ENCODE assay signal across 13 cellular contexts in genomic region chr10:7856685-7857084, GRCh38.
"Had no signal": no experiment of that assay in that cellular context is flagged by ENCODE, and none has a peak within 500 bp of the region (broad histone marks: within the 10 kb centered on the region; RNA-seq: fewer than 3 reads in every experiment).

No MANE protein-coding gene starts in this region.

- H3K4me3 Mint-ChIP-seq: activated CD4-positive, alpha-beta T cell treated with anti-CD3 and anti-CD28 coated beads for 36 hours; activated CD8-positive, alpha-beta T cell treated with anti-CD3 and anti-CD28 coated beads, Interleukin-2, amount 10 ng/mL, durations not matched to agents 7 days and 5 days; activated naive CD8-positive, alpha-beta T cell treated with anti-CD3 and anti-CD28 coated beads, Interleukin-2, amount 50 U/mL, for 24 hours; nephron progenitor cell; T-cell had no signal

- H3K27me3 ChIP-seq: ascending aorta, thyroid gland had no signal

- ATAC-seq: activated CD4-positive, alpha-beta T cell treated with anti-CD3 and anti-CD28 coated beads for 36 hours; activated CD8-positive, alpha-beta T cell treated with anti-CD3 and anti-CD28 coated beads, Interleukin-2, amount 10 ng/mL, durations not matched to agents 7 days and 5 days; activated naive CD8-positive, alpha-beta T cell treated with anti-CD3 and anti-CD28 coated beads, Interleukin-2, amount 50 U/mL, for 24 hours; left colon; T-cell had no signal

- H3K36me3 ChIP-seq: ascending aorta, thyroid gland had no signal

- H3K27ac ChIP-seq: ascending aorta, thyroid gland, VCaP had no signal

- DNase-seq: activated CD4-positive, alpha-beta T cell treated with anti-CD3 and anti-CD28 coated beads for 36 hours; activated CD8-positive, alpha-beta memory T cell treated with anti-CD3 and anti-CD28 coated beads, Interleukin-2, amount 50 U/mL, for 48 hours; activated CD8-positive, alpha-beta T cell treated with anti-CD3 and anti-CD28 coated beads, Interleukin-2, amount 10 ng/mL, durations not matched to agents 7 days and 5 days; activated naive CD4-positive, alpha-beta T cell treated with Interleukin-2 at 50 U/mL for 16 hours; activated naive CD8-positive, alpha-beta T cell treated with anti-CD3 and anti-CD28 coated beads, Interleukin-2, amount 50 U/mL, for 24 hours; left colon; nephron progenitor cell; T-cell; T1000 had no signal

- H3K4me3 ChIP-seq: ascending aorta, lung, thyroid gland had no signal

- H3K27ac Mint-ChIP-seq: activated CD4-positive, alpha-beta T cell treated with anti-CD3 and anti-CD28 coated beads for 36 hours; activated CD8-positive, alpha-beta T cell treated with anti-CD3 and anti-CD28 coated beads, Interleukin-2, amount 10 ng/mL, durations not matched to agents 7 days and 5 days; activated naive CD8-positive, alpha-beta T cell treated with anti-CD3 and anti-CD28 coated beads, Interleukin-2, amount 50 U/mL, for 24 hours; T-cell had no signal

- H3K9me3 ChIP-seq: thyroid gland had no signal

- H3K4me1 ChIP-seq: ascending aorta, thyroid gland had no signal

- H3K27me3 Mint-ChIP-seq: activated CD4-positive, alpha-beta T cell treated with anti-CD3 and anti-CD28 coated beads for 36 hours; activated naive CD8-positive, alpha-beta T cell treated with anti-CD3 and anti-CD28 coated beads, Interleukin-2, amount 50 U/mL, for 24 hours; T-cell had no signal
